37 cellular contexts compared by ENCODE assay signal in genomic region chr14:92368001-92368400, GRCh38. TPM values are rescaled to one million over a fixed set of nuclear protein-coding genes. Genes with fewer than 3 reads are reported as not detected.
"Had no signal": no experiment of that assay in that cellular context is flagged by ENCODE, and none has a peak within 500 bp of the region (broad histone marks: within the 10 kb centered on the region; RNA-seq: fewer than 3 reads in every experiment).

No MANE protein-coding gene starts in this region.

- H3K27ac Mint-ChIP-seq: activated B cell treated with CpG ODN at 0.5 μM for 24 hours; activated CD4-positive, alpha-beta memory T cell treated with anti-CD3 and anti-CD28 coated beads for 36 hours; activated CD4-positive, alpha-beta T cell treated with anti-CD3 and anti-CD28 coated beads, Interleukin-2, amount 10 ng/mL, durations not matched to agents 24 days and 14 days; activated CD8-positive, alpha-beta memory T cell treated with anti-CD3 and anti-CD28 coated beads, Interleukin-2, amount 10 ng/mL, durations not matched to agents 7 days and 5 days; activated CD8-positive, alpha-beta T cell treated with anti-CD3 and anti-CD28 coated beads, Interleukin-2, amount 10 ng/mL, durations not matched to agents 7 days and 5 days; activated naive CD4-positive, alpha-beta T cell treated with anti-CD3 and anti-CD28 coated beads for 36 hours; activated naive CD4-positive, alpha-beta T cell treated with anti-CD3 and anti-CD28 coated beads, Interleukin-2, amount 50 U/mL, for 24 hours; activated naive CD8-positive, alpha-beta T cell treated with anti-CD3 and anti-CD28 coated beads for 36 hours; activated naive CD8-positive, alpha-beta T cell treated with anti-CD3 and anti-CD28 coated beads, Interleukin-2, amount 50 U/mL, for 24 hours; activated T-helper 1 cell treated with anti-CD3 and anti-CD28 coated beads, Interleukin-12 subunit alpha, Interleukin-12 subunit beta, Interleukin-2, Interleukin-4 antibody, amounts not matched to agents 30 ng/mL and 10 ng/mL and 1 ng/mL, durations not matched to agents 14 hours and 24 hours and 36 hours; activated T-helper 2 cell treated with anti-CD3 and anti-CD28 coated beads, Interferon-gamma antibody, Interleukin-2, Interleukin-4, amounts not matched to agents 10 μg/mL and 5 μg/mL and 100 μg/mL, durations not matched to agents 14 hours and 24 hours and 36 hours; dendritic cell treated with granulocyte-macrophage colony-stimulating factor and Interleukin-4, amounts not matched to agents 40 ng/mL and 50 ng/mL, for 4 days; endodermal cell; T-helper 17 cell; T-helper 2 cell treated with Interferon-gamma antibody and Interleukin-4, amounts not matched to agents 5 μg/mL and 100 μg/mL, for 36 hours had no signal

- H3K4me1 Mint-ChIP-seq: activated B cell treated with CpG ODN at 0.5 μM for 24 hours; activated CD4-positive, alpha-beta T cell treated with anti-CD3 and anti-CD28 coated beads, Interleukin-2, amount 10 ng/mL, durations not matched to agents 24 days and 14 days; activated CD8-positive, alpha-beta memory T cell treated with anti-CD3 and anti-CD28 coated beads, Interleukin-2, amount 10 ng/mL, durations not matched to agents 7 days and 5 days; activated naive CD4-positive, alpha-beta T cell treated with anti-CD3 and anti-CD28 coated beads, Interleukin-2, amount 50 U/mL, for 24 hours; activated naive CD8-positive, alpha-beta T cell treated with anti-CD3 and anti-CD28 coated beads for 36 hours; activated naive CD8-positive, alpha-beta T cell treated with anti-CD3 and anti-CD28 coated beads, Interleukin-2, amount 50 U/mL, for 24 hours; endodermal cell had no signal

- ATAC-seq: activated CD4-positive, CD25-positive, alpha-beta regulatory T cell treated with anti-CD3 and anti-CD28 coated beads, Interleukin-2, amount 50 U/mL, for 24 hours; activated CD8-positive, alpha-beta memory T cell treated with anti-CD3 and anti-CD28 coated beads, Interleukin-2, amount 10 ng/mL, durations not matched to agents 7 days and 5 days; activated CD8-positive, alpha-beta T cell treated with anti-CD3 and anti-CD28 coated beads, Interleukin-2, amount 10 ng/mL, durations not matched to agents 7 days and 5 days; activated naive CD8-positive, alpha-beta T cell treated with anti-CD3 and anti-CD28 coated beads, Interleukin-2, amount 50 U/mL, for 24 hours; body of pancreas; T-helper 17 cell had no signal

- H3K27me3 ChIP-seq: body of pancreas had no signal

- H3K4me1 ChIP-seq: adrenal gland, body of pancreas, esophagus muscularis mucosa had no signal

- H3K36me3 ChIP-seq: adrenal gland, cardiac muscle cell, esophagus muscularis mucosa, WERI-Rb-1 had no signal

- H3K27ac ChIP-seq: adrenal gland, body of pancreas, cardiac muscle cell, coronary artery, dorsolateral prefrontal cortex, esophagus muscularis mucosa, WERI-Rb-1 had no signal

- H3K4me3 ChIP-seq: adrenal gland, body of pancreas, cardiac muscle cell, coronary artery, dorsolateral prefrontal cortex, esophagus muscularis mucosa had no signal

- H3K36me3 Mint-ChIP-seq: activated CD4-positive, alpha-beta memory T cell treated with anti-CD3 and anti-CD28 coated beads for 36 hours; activated CD8-positive, alpha-beta memory T cell treated with anti-CD3 and anti-CD28 coated beads, Interleukin-2, amount 10 ng/mL, durations not matched to agents 7 days and 5 days; activated naive CD4-positive, alpha-beta T cell treated with anti-CD3 and anti-CD28 coated beads, Interleukin-2, amount 50 U/mL, for 24 hours; activated naive CD8-positive, alpha-beta T cell treated with anti-CD3 and anti-CD28 coated beads for 36 hours had no signal

- FAIRE-seq: frontal cortex had no signal

- H3K9me3 Mint-ChIP-seq: activated CD4-positive, alpha-beta T cell treated with anti-CD3 and anti-CD28 coated beads, Interleukin-2, amount 10 ng/mL, durations not matched to agents 24 days and 14 days; activated naive CD4-positive, alpha-beta T cell treated with anti-CD3 and anti-CD28 coated beads, Interleukin-2, amount 50 U/mL, for 24 hours; activated T-helper 1 cell treated with anti-CD3 and anti-CD28 coated beads, Interleukin-12 subunit alpha, Interleukin-12 subunit beta, Interleukin-2, Interleukin-4 antibody, amounts not matched to agents 30 ng/mL and 10 ng/mL and 1 ng/mL, durations not matched to agents 14 hours and 24 hours and 36 hours; activated T-helper 2 cell treated with anti-CD3 and anti-CD28 coated beads, Interferon-gamma antibody, Interleukin-2, Interleukin-4, amounts not matched to agents 10 μg/mL and 5 μg/mL and 100 μg/mL, durations not matched to agents 14 hours and 24 hours and 36 hours; dendritic cell treated with granulocyte-macrophage colony-stimulating factor and Interleukin-4, amounts not matched to agents 40 ng/mL and 50 ng/mL, for 4 days; T-helper 2 cell treated with Interferon-gamma antibody and Interleukin-4, amounts not matched to agents 5 μg/mL and 100 μg/mL, for 36 hours had no signal

- H3K9me3 ChIP-seq: adrenal gland, body of pancreas, esophagus muscularis mucosa had no signal

- DNase-seq: activated B cell treated with CpG ODN at 0.5 μM for 24 hours; activated CD4-positive, alpha-beta memory T cell treated with anti-CD3 and anti-CD28 coated beads for 36 hours; activated CD4-positive, alpha-beta T cell treated with anti-CD3 and anti-CD28 coated beads, Interleukin-2, amount 10 ng/mL, durations not matched to agents 24 days and 14 days; activated CD8-positive, alpha-beta memory T cell treated with anti-CD3 and anti-CD28 coated beads, Interleukin-2, amount 10 ng/mL, durations not matched to agents 7 days and 5 days; activated CD8-positive, alpha-beta memory T cell treated with anti-CD3 and anti-CD28 coated beads, Interleukin-2, amount 50 U/mL, for 4 hours; activated CD8-positive, alpha-beta T cell treated with anti-CD3 and anti-CD28 coated beads, Interleukin-2, amount 10 ng/mL, durations not matched to agents 7 days and 5 days; activated effector memory CD4-positive, alpha-beta T cell treated with anti-CD3 and anti-CD28 coated beads, Interleukin-2, amount 50 U/mL, for 16 hours; activated naive CD4-positive, alpha-beta T cell treated with anti-CD3 and anti-CD28 coated beads for 36 hours; activated naive CD8-positive, alpha-beta T cell treated with anti-CD3 and anti-CD28 coated beads for 36 hours; activated naive CD8-positive, alpha-beta T cell treated with anti-CD3 and anti-CD28 coated beads, Interleukin-2, amount 50 U/mL, for 24 hours; activated T-cell treated with anti-CD3 and anti-CD28 coated beads, Interleukin-2, amount 50 U/mL, for 1 hour; activated T-cell treated with anti-CD3 and anti-CD28 coated beads, Interleukin-2, amount 50 U/mL, for 48 hours; adrenal gland; amygdala; aorta; body of pancreas; central memory CD4-positive, alpha-beta T cell; dorsolateral prefrontal cortex; effector memory CD4-positive, alpha-beta T cell; endodermal cell; erythroblast; head of caudate nucleus; T-helper 1 cell; T-helper 17 cell; T1000; WERI-Rb-1 had no signal

- H3K4me3 Mint-ChIP-seq: activated B cell treated with CpG ODN at 0.5 μM for 24 hours; activated CD4-positive, alpha-beta memory T cell treated with anti-CD3 and anti-CD28 coated beads for 36 hours; activated CD4-positive, alpha-beta T cell treated with anti-CD3 and anti-CD28 coated beads, Interleukin-2, amount 10 ng/mL, durations not matched to agents 24 days and 14 days; activated CD8-positive, alpha-beta memory T cell treated with anti-CD3 and anti-CD28 coated beads, Interleukin-2, amount 10 ng/mL, durations not matched to agents 7 days and 5 days; activated CD8-positive, alpha-beta T cell treated with anti-CD3 and anti-CD28 coated beads, Interleukin-2, amount 10 ng/mL, durations not matched to agents 7 days and 5 days; activated naive CD4-positive, alpha-beta T cell treated with anti-CD3 and anti-CD28 coated beads for 36 hours; activated naive CD4-positive, alpha-beta T cell treated with anti-CD3 and anti-CD28 coated beads, Interleukin-2, amount 50 U/mL, for 24 hours; activated naive CD8-positive, alpha-beta T cell treated with anti-CD3 and anti-CD28 coated beads for 36 hours; activated naive CD8-positive, alpha-beta T cell treated with anti-CD3 and anti-CD28 coated beads, Interleukin-2, amount 50 U/mL, for 24 hours; activated T-helper 1 cell treated with anti-CD3 and anti-CD28 coated beads, Interleukin-12 subunit alpha, Interleukin-12 subunit beta, Interleukin-2, Interleukin-4 antibody, amounts not matched to agents 30 ng/mL and 10 ng/mL and 1 ng/mL, durations not matched to agents 14 hours and 24 hours and 36 hours; dendritic cell treated with granulocyte-macrophage colony-stimulating factor and Interleukin-4, amounts not matched to agents 40 ng/mL and 50 ng/mL, for 4 days; endodermal cell; T-helper 17 cell; T-helper 2 cell treated with Interferon-gamma antibody and Interleukin-4, amounts not matched to agents 5 μg/mL and 100 μg/mL, for 36 hours had no signal

RNA-seq across cellular contexts. Expression of gene SLC24A4, which starts 45.0 kb away (rescaled TPM):
- total RNA-seq: activated CD4-positive, alpha-beta memory T cell treated with anti-CD3 and anti-CD28 coated beads for 36 hours; activated CD4-positive, alpha-beta T cell treated with anti-CD3 and anti-CD28 coated beads, Interleukin-2, amount 10 ng/mL, durations not matched to agents 24 days and 14 days; activated CD8-positive, alpha-beta memory T cell treated with anti-CD3 and anti-CD28 coated beads for 36 hours; activated CD8-positive, alpha-beta memory T cell treated with anti-CD3 and anti-CD28 coated beads, Interleukin-2, amount 10 ng/mL, durations not matched to agents 7 days and 5 days; activated naive CD4-positive, alpha-beta T cell treated with anti-CD3 and anti-CD28 coated beads for 36 hours; activated T-helper 1 cell treated with anti-CD3 and anti-CD28 coated beads, Interleukin-12 subunit alpha, Interleukin-12 subunit beta, Interleukin-2, Interleukin-4 antibody, amounts not matched to agents 30 ng/mL and 10 ng/mL and 1 ng/mL, durations not matched to agents 14 hours and 24 hours and 36 hours; activated T-helper 2 cell treated with anti-CD3 and anti-CD28 coated beads, Interferon-gamma antibody, Interleukin-2, Interleukin-4, amounts not matched to agents 10 μg/mL and 5 μg/mL and 100 μg/mL, durations not matched to agents 14 hours and 24 hours and 36 hours had no signal
